ENCODE assay signal across 19 cellular contexts in the genomic region with DNA sequence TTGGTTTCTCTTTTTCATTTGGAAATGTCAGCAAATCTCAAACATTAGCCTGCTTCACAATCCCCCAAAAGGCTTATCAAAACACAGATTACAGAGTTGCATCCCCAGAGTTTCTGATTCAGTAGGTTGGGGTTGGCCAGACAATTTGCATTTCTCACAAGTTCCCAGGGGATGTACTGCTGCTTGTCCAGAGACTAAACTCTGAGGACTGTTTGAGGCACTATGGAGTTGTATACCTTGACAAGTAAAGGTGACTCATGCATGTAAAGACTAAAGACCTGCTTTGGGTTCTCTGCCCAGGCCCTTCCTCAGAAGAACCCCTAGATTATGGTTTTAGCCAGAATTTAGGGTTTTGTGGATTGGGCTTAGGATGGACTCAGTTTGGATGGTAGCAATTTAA.
DNase-seq lines count a peak whose midpoint lies in the region; ATAC-seq and TF ChIP-seq lines count a peak whose summit lies in the region.
"Had no signal": no experiment of that assay in that cellular context is flagged by ENCODE, and none has a peak within 500 bp of the region (broad histone marks: within the 10 kb centered on the region; RNA-seq: fewer than 3 reads in every experiment).

No MANE protein-coding gene starts in this region.

- H3K27ac ChIP-seq in mesendoderm (ENCODE audit: low read depth, low read length) (no peak overlapping the region), vagina (no peak overlapping the region)
- H3K27ac ChIP-seq: left ventricle myocardium inferior, PC-9, right lobe of liver, upper lobe of left lung had no signal

- H3K56ac ChIP-seq in mesendoderm (ENCODE audit: low read length) = no peak overlapping the region

- H4K5ac ChIP-seq in mesendoderm (ENCODE audit: low read length) = no peak overlapping the region

- TF ChIP-seq CTCF in GM12865 (IDR thresholded peaks at IDR 0.05; ENCODE audit: insufficient read depth, low read depth, low read length, missing control alignments) (no peak), vagina (IDR thresholded peaks at IDR 0.05) (no peak)

- H3K79me2 ChIP-seq in mesendoderm (ENCODE audit: control insufficient read depth, insufficient read depth, low read length) = no peaks in the 10 kb centered on the region

- no peak overlapping the region for H3K9ac ChIP-seq in mesendoderm (ENCODE audit: low read length)

- H3K36me3 ChIP-seq in mesendoderm (ENCODE audit: control insufficient read depth, insufficient read depth, low read length) (no peaks in the 10 kb centered on the region), vagina (no peaks in the 10 kb centered on the region)
- H3K36me3 ChIP-seq: left ventricle myocardium inferior, right lobe of liver, upper lobe of left lung had no signal

- ATAC-seq in GM19395 (IDR thresholded peaks at IDR 0.05; ENCODE audit: unreplicated experiment) (peak; percentile 32), HG02588 (IDR thresholded peaks at IDR 0.05; ENCODE audit: unreplicated experiment) (peak; percentile 40), HG03378 (IDR thresholded peaks at IDR 0.05; ENCODE audit: unreplicated experiment) (peak; percentile 50)
- ATAC-seq: activated naive CD8-positive, alpha-beta T cell treated with anti-CD3 and anti-CD28 coated beads, Interleukin-2, amount 50 U/mL, for 24 hours; HepG2; naive thymus-derived CD8-positive, alpha-beta T cell; right lobe of liver; stimulated activated effector memory CD8-positive, alpha-beta T cell treated with anti-CD3 and anti-CD28 coated beads, Interleukin-12 subunit alpha, Interleukin-12 subunit beta, amount 100 ng/mL, for 72 hours had no signal

- no peak overlapping the region for H2BK15ac ChIP-seq in mesendoderm (replicated peaks; ENCODE audit: low read depth)

- no peak overlapping the region for H3K4me2 ChIP-seq in mesendoderm (ENCODE audit: low read length)
- H3K4me2 ChIP-seq: PC-9 had no signal

- TF ChIP-seq POLR2A in vagina (IDR thresholded peaks at IDR 0.05) = no peak

- peak; percentile 59 for DNase-seq in GM12865 (ENCODE audit: low read depth)
- DNase-seq in MV-4-11 (lab: John Stamatoyannopoulos, UW) = no peak
- DNase-seq in mesendoderm = no peak
- DNase-seq in DMS 273 (lab: John Stamatoyannopoulos, UW; ENCODE audit: unreplicated experiment) = no peak
- DNase-seq in vagina (ENCODE audit: extremely low spot score in 2 of 2) = no peak
- DNase-seq: activated CD8-positive, alpha-beta memory T cell treated with anti-CD3 and anti-CD28 coated beads, Interleukin-2, amount 50 U/mL, for 48 hours; activated naive CD8-positive, alpha-beta T cell treated with anti-CD3 and anti-CD28 coated beads, Interleukin-2, amount 50 U/mL, for 24 hours; left ventricle myocardium inferior; naive thymus-derived CD8-positive, alpha-beta T cell; NCI-H1048; PC-9; right lobe of liver; stimulated activated CD4-positive, alpha-beta T cell treated with anti-CD3 and anti-CD28 coated beads, Interleukin-4, amount 100 ng/mL, for 24 hours; upper lobe of left lung had no signal

- no peak overlapping the region for H3K18ac ChIP-seq in mesendoderm (ENCODE audit: low read length)

- H2BK5ac ChIP-seq in mesendoderm (ENCODE audit: low read length) = no peak overlapping the region

- no peak overlapping the region for H4K8ac ChIP-seq in mesendoderm (ENCODE audit: low read depth, low read length)

- intact Hi-C loops in vagina (cut with DNase I) = no loop called here

- no peak overlapping the region for H3K4ac ChIP-seq in mesendoderm (ENCODE audit: low read depth, low read length)

- H3K79me1 ChIP-seq in mesendoderm (ENCODE audit: low read length) = no peaks in the 10 kb centered on the region

- H3K4me1 ChIP-seq in mesendoderm (ENCODE audit: control insufficient read depth, low read depth, low read length) (no peaks in the 10 kb centered on the region), vagina (peaks cover 7% of the 10 kb centered on the region)
- H3K4me1 ChIP-seq: right lobe of liver, upper lobe of left lung had no signal

- no peak overlapping the region for H2AK5ac ChIP-seq in mesendoderm (ENCODE audit: low read length)

- no peaks in the 10 kb centered on the region for H3K9me3 ChIP-seq in vagina
- H3K9me3 ChIP-seq: left ventricle myocardium inferior, right lobe of liver, upper lobe of left lung had no signal

- no peak overlapping the region for H2BK120ac ChIP-seq in mesendoderm (ENCODE audit: low read depth, low read length)

- no peak overlapping the region for H3K4me3 ChIP-seq in GM12865 (ENCODE audit: low read depth, low read length)
- H3K4me3 ChIP-seq in mesendoderm (ENCODE audit: low read length) = no peak overlapping the region
- no peak overlapping the region for H3K4me3 ChIP-seq in vagina
- H3K4me3 ChIP-seq: left ventricle myocardium inferior, PC-9, right lobe of liver, upper lobe of left lung had no signal

- H3K27me3 ChIP-seq in mesendoderm (ENCODE audit: insufficient read depth, low read length, poor library complexity) = no peaks in the 10 kb centered on the region
- no peaks in the 10 kb centered on the region for H3K27me3 ChIP-seq in vagina
- H3K27me3 ChIP-seq: right lobe of liver, upper lobe of left lung had no signal

- H3K23ac ChIP-seq in mesendoderm (ENCODE audit: low read length) = no peak overlapping the region
